In genomic region chr16:21629602-21630539, GRCh38 we compare ENCODE assay signal across 4 cellular contexts. TPM values are rescaled to one million over a fixed set of nuclear protein-coding genes. Genes with fewer than 3 reads are reported as not detected.
"Had no signal": no experiment of that assay in that cellular context is flagged by ENCODE, and none has a peak within 500 bp of the region (broad histone marks: within the 10 kb centered on the region; RNA-seq: fewer than 3 reads in every experiment).

No MANE protein-coding gene starts in this region.

RNA-seq across cellular contexts. Expression of gene IGSF6, which starts 22.5 kb away (rescaled TPM):
- total RNA-seq: MCF 10A, WTC11 had no signal

RNA-seq across cellular contexts. Expression of gene OTOA, which starts 33.9 kb away (rescaled TPM):
- total RNA-seq: activated CD8-positive, alpha-beta T cell treated with anti-CD3 and anti-CD28 coated beads, Interleukin-2, amount 10 ng/mL, durations not matched to agents 7 days and 5 days; PC-3 had no signal
